ENCODE assay signal across 13 cellular contexts in genomic region chr18:79516441-79516931, GRCh38.
DNase-seq lines count a peak whose midpoint lies in the region; ATAC-seq, FAIRE-seq and TF ChIP-seq lines count a peak whose summit lies in the region.
"Had no signal": no experiment of that assay in that cellular context is flagged by ENCODE, and none has a peak within 500 bp of the region (broad histone marks: within the 10 kb centered on the region; RNA-seq: fewer than 3 reads in every experiment).

No MANE protein-coding gene starts in this region.

- H3K27ac Mint-ChIP-seq in activated naive CD4-positive, alpha-beta T cell treated with anti-CD3 and anti-CD28 coated beads for 36 hours: peak overlapping the region; percentile 96
- peak overlapping the region; percentile 23 to 95 (median 87) for H3K27ac Mint-ChIP-seq in naive B cell

- peaks cover 54% of the 10 kb centered on the region for H3K4me1 Mint-ChIP-seq in activated naive CD4-positive, alpha-beta T cell treated with anti-CD3 and anti-CD28 coated beads for 36 hours (ENCODE audit: low read depth)
- H3K4me1 Mint-ChIP-seq in naive B cell: peaks cover 33 to 45% (median 44%) of the 10 kb centered on the region in 3 donors

- intact Hi-C loops in activated naive CD4-positive, alpha-beta T cell treated with anti-CD3 and anti-CD28 coated beads for 36 hours (cut with micrococcal nuclease): loop anchor here (1.0 kb wide), 1 partner anchor 9 kb away; no protein-coding TSS in a partner anchor

- FAIRE-seq in RCC 7860 (lab: Jason Lieb, UNC): no peak
- FAIRE-seq: endometrium had no signal

- ATAC-seq in naive B cell (ENCODE audit: low read depth in 2 of 2) (no peak), HG02852 (IDR thresholded peaks at IDR 0.05; ENCODE audit: unreplicated experiment) (no peak)

- H3K27me3 Mint-ChIP-seq in activated naive CD4-positive, alpha-beta T cell treated with anti-CD3 and anti-CD28 coated beads for 36 hours (ENCODE audit: low read depth): no peaks in the 10 kb centered on the region
- no peaks in the 10 kb centered on the region for H3K27me3 Mint-ChIP-seq in naive B cell

- peak; percentile 27 to 84 (median 58) for DNase-seq in stimulated activated naive CD4-positive, alpha-beta T cell (lab: John Stamatoyannopoulos, UW)
- DNase-seq in stimulated activated naive CD4-positive, alpha-beta T cell treated with Interleukin-2 at 50 U/mL for 16 hours (lab: John Stamatoyannopoulos, UW): no peak
- DNase-seq in activated naive CD4-positive, alpha-beta T cell treated with anti-CD3 and anti-CD28 coated beads for 36 hours: peak; percentile 30
- no peak for DNase-seq in naive B cell
- no peak for DNase-seq in GM10266 (ENCODE audit: extremely low spot score)
- no peak for DNase-seq in RCC 7860 (ENCODE audit: low spot score)
- no peak for DNase-seq in NCI-H2107 treated with DMSO at 0.1 percent for 48 hours (lab: John Stamatoyannopoulos, UW; ENCODE audit: unreplicated experiment)
- DNase-seq: DND-41, NCI-H2171 treated with DMSO at 0.1 percent for 48 hours, PC-9 had no signal

- peak overlapping the region; percentile 69 for H3K4me3 Mint-ChIP-seq in activated naive CD4-positive, alpha-beta T cell treated with anti-CD3 and anti-CD28 coated beads for 36 hours
- no peak overlapping the region for H3K4me3 Mint-ChIP-seq in naive B cell
- H3K4me3 Mint-ChIP-seq: neural crest cell had no signal

- CTCF ChIA-PET in activated naive CD4-positive, alpha-beta T cell treated with anti-CD3 and anti-CD28 coated beads for 36 hours (lab: Charles Lee): interaction anchor here (0.9 to 1.4 kb wide), 5 partner anchors 9 to 135 kb away, joined by 3 to 5 read pairs (median 4); no protein-coding TSS in a partner anchor

- peaks cover 22% of the 10 kb centered on the region for H3K36me3 Mint-ChIP-seq in activated naive CD4-positive, alpha-beta T cell treated with anti-CD3 and anti-CD28 coated beads for 36 hours (ENCODE audit: low read depth)
- H3K36me3 Mint-ChIP-seq in naive B cell: peaks cover 0 to 6% of the 10 kb centered on the region in 2 donors

- H3K9me3 Mint-ChIP-seq in activated naive CD4-positive, alpha-beta T cell treated with anti-CD3 and anti-CD28 coated beads for 36 hours: no peaks in the 10 kb centered on the region
- no peaks in the 10 kb centered on the region for H3K9me3 Mint-ChIP-seq in naive B cell
- H3K9me3 Mint-ChIP-seq: neural crest cell had no signal

- TF ChIP-seq CTCF in GM10266 (IDR thresholded peaks at IDR 0.05; ENCODE audit: control insufficient read depth, insufficient read depth, low read depth, missing control alignments): no peak

Comparison
In these comparisons a context has a peak if more than half of its experiments do, and no peak if none do; other contexts are left out.
1. DNase-seq: peak in stimulated activated naive CD4-positive, alpha-beta T cell (6 of 6) and activated naive CD4-positive, alpha-beta T cell treated with anti-CD3 and anti-CD28 coated beads for 36 hours (single experiment); none in stimulated activated naive CD4-positive, alpha-beta T cell treated with Interleukin-2 at 50 U/mL for 16 hours (single experiment), naive B cell (single experiment), GM10266 (single experiment), RCC 7860 (single experiment) and NCI-H2107 treated with DMSO at 0.1 percent for 48 hours (single experiment).